In the genomic region with DNA sequence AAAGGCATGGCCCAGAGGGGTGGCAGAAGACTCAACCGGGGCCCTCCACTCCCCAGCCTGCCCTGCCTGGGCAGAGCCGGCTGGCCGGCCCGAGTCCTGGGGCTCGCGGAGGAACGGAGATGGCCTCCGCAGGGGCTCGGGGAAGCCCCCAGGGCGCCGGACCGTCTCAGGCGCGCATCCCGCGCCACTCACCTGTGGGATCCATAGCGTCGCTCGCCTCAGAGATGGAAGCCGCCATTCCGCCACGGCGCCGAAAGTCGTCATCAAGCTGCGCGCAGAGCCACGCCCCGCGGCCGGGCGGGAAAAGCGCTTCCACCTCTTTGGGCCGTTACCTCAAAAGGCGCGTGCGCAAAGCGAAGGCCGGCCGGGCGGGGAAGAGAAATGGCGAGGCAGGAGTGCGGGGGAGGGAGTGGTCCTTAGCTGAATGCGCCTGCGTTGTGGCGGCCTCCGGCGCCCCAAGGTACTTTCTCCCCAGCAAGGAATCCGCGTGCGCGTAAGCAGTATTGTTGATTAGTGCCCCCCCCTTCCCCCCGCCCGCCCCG, we compare ENCODE assay signal across 8 cellular contexts. TPM values are rescaled to one million over a fixed set of nuclear protein-coding genes. Genes with fewer than 3 reads are reported as not detected.
DNase-seq lines count a peak whose midpoint lies in the region; ATAC-seq and TF ChIP-seq lines count a peak whose summit lies in the region.

A gene with protein sequence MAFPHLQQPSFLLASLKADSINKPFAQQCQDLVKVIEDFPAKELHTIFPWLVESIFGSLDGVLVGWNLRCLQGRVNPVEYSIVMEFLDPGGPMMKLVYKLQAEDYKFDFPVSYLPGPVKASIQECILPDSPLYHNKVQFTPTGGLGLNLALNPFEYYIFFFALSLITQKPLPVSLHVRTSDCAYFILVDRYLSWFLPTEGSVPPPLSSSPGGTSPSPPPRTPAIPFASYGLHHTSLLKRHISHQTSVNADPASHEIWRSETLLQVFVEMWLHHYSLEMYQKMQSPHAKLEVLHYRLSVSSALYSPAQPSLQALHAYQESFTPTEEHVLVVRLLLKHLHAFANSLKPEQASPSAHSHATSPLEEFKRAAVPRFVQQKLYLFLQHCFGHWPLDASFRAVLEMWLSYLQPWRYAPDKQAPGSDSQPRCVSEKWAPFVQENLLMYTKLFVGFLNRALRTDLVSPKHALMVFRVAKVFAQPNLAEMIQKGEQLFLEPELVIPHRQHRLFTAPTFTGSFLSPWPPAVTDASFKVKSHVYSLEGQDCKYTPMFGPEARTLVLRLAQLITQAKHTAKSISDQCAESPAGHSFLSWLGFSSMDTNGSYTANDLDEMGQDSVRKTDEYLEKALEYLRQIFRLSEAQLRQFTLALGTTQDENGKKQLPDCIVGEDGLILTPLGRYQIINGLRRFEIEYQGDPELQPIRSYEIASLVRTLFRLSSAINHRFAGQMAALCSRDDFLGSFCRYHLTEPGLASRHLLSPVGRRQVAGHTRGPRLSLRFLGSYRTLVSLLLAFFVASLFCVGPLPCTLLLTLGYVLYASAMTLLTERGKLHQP (minus strand): TSS at position 265 of the 542 bp plus-strand sequence. CDS start 5,010 bp downstream, outside the sequence.

- H3K36me3 Mint-ChIP-seq in activated naive CD4-positive, alpha-beta T cell treated with anti-CD3 and anti-CD28 coated beads, Interleukin-2, amount 50 U/mL, for 24 hours: no peaks in the 10 kb centered on the region

- DNase-seq in GM04503 (ENCODE audit: low read depth): peak; percentile 61
- peak; percentile 94 for DNase-seq in NCI-H1092 (lab: John Stamatoyannopoulos, UW)
- peak; percentile 94 for DNase-seq in globus pallidus (ENCODE audit: low spot score)
- peak; percentile 94 for DNase-seq in occipital lobe (lab: John Stamatoyannopoulos, UW)

- peak within 1 kb of the TSS; percentile 89 for H3K4me3 Mint-ChIP-seq in activated naive CD4-positive, alpha-beta T cell treated with anti-CD3 and anti-CD28 coated beads, Interleukin-2, amount 50 U/mL, for 24 hours

- no peaks in the 10 kb centered on the region for H3K9me3 Mint-ChIP-seq in activated naive CD4-positive, alpha-beta T cell treated with anti-CD3 and anti-CD28 coated beads, Interleukin-2, amount 50 U/mL, for 24 hours

- H3K27ac ChIP-seq in temporal lobe (ENCODE audit: low read depth, low read length): peak within 1 kb of the TSS; percentile 84

- peak within 1 kb of the TSS; percentile 94 for H3K27ac Mint-ChIP-seq in activated naive CD4-positive, alpha-beta T cell treated with anti-CD3 and anti-CD28 coated beads, Interleukin-2, amount 50 U/mL, for 24 hours

- peaks cover 15% of the 10 kb centered on the region for H3K4me1 Mint-ChIP-seq in activated naive CD4-positive, alpha-beta T cell treated with anti-CD3 and anti-CD28 coated beads, Interleukin-2, amount 50 U/mL, for 24 hours

- ATAC-seq in HG02588 (IDR thresholded peaks at IDR 0.05; ENCODE audit: unreplicated experiment): peak; percentile 55
- ATAC-seq in SK-N-SH treated with all-trans-retinoic acid at 6 μM for 48 hours: peak; percentile 81

- no peaks in the 10 kb centered on the region for H3K27me3 Mint-ChIP-seq in activated naive CD4-positive, alpha-beta T cell treated with anti-CD3 and anti-CD28 coated beads, Interleukin-2, amount 50 U/mL, for 24 hours

TF ChIP-seq in SK-N-SH treated with all-trans-retinoic acid at 6 μM for 48 hours, 23 proteins besides CTCF, POLR2A, EP300 and RAD21:
- TF ChIP-seq ZNF565 (CRISPR knock-in tag; conservative IDR thresholded peaks at IDR 0.05; ENCODE audit: low read depth) (no peak), BACH2 (CRISPR knock-in tag; IDR thresholded peaks at IDR 0.05; ENCODE audit: borderline replicate concordance) (no peak), ZNF70 (CRISPR knock-in tag; IDR thresholded peaks at IDR 0.05) (no peak), ZFP30 (CRISPR knock-in tag; IDR thresholded peaks at IDR 0.05) (no peak)
- TF ChIP-seq, protein P1, sequence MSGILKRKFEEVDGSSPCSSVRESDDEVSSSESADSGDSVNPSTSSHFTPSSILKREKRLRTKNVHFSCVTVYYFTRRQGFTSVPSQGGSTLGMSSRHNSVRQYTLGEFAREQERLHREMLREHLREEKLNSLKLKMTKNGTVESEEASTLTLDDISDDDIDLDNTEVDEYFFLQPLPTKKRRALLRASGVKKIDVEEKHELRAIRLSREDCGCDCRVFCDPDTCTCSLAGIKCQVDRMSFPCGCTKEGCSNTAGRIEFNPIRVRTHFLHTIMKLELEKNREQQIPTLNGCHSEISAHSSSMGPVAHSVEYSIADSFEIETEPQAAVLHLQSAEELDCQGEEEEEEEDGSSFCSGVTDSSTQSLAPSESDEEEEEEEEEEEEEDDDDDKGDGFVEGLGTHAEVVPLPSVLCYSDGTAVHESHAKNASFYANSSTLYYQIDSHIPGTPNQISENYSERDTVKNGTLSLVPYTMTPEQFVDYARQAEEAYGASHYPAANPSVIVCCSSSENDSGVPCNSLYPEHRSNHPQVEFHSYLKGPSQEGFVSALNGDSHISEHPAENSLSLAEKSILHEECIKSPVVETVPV (CRISPR knock-in tag; IDR thresholded peaks at IDR 0.05): no peak

RNA-seq across cellular contexts. Expression of the gene that starts here (rescaled TPM):
- total RNA-seq in occipital lobe (8.4 TPM), temporal lobe (16.5 TPM)

Comparison
In these comparisons a context has a peak if more than half of its experiments do, and no peak if none do; other contexts are left out.
1. Peak in every context shown above with its lines: DNase-seq, ATAC-seq and H3K27ac ChIP-seq.